8 cellular contexts compared by ENCODE assay signal in genomic region chr10:71836594-71836970, GRCh38. TPM values are rescaled to one million over a fixed set of nuclear protein-coding genes. Genes with fewer than 3 reads are reported as not detected.
A peak's percentile ranks its signal among the peaks of the same experiment; 100 is the strongest.
DNase-seq lines count a peak whose midpoint lies in the region; ATAC-seq and TF ChIP-seq lines count a peak whose summit lies in the region.

No MANE protein-coding gene starts in this region.

- H3K4me3 Mint-ChIP-seq in T-helper 17 cell = no peak overlapping the region

- no peaks in the 10 kb centered on the region for H3K27me3 ChIP-seq in BE2C
- H3K27me3 ChIP-seq in layer of hippocampus (ENCODE audit: control insufficient read depth, insufficient read depth, low read length) = no peaks in the 10 kb centered on the region

- H3K36me3 Mint-ChIP-seq in T-helper 17 cell (ENCODE audit: low read depth) = peaks cover 8% of the 10 kb centered on the region

- H3K36me3 ChIP-seq in BE2C = peaks cover 29% of the 10 kb centered on the region

- no peaks in the 10 kb centered on the region for H3K27me3 Mint-ChIP-seq in T-helper 17 cell

- H3K4me3 ChIP-seq in BE2C (ENCODE audit: low read depth, low read length) = peak overlapping the region; percentile 27

- ATAC-seq in GM21717 (IDR thresholded peaks at IDR 0.05; ENCODE audit: unreplicated experiment) (peak; percentile 20), T-helper 17 cell (no peak), GM18517 (IDR thresholded peaks at IDR 0.05; ENCODE audit: unreplicated experiment) (no peak)

- H3K27ac Mint-ChIP-seq in T-helper 17 cell = peak overlapping the region; percentile 85

- no peak for TF ChIP-seq CTCF in BE2C (IDR thresholded peaks at IDR 0.05; ENCODE audit: low read depth, low read length)

- H3K27ac ChIP-seq in layer of hippocampus (ENCODE audit: low read depth, low read length) = peak overlapping the region; percentile 89

- DNase-seq in BE2C = no peak
- DNase-seq in T-helper 17 cell = no peak
- no peak for DNase-seq in hippocampal formation (lab: John Stamatoyannopoulos, UW)
- no peak for DNase-seq in NCI-H524 (lab: John Stamatoyannopoulos, UW)
- DNase-seq in D341Med (ENCODE audit: low spot score) = no peak

- H3K4me1 ChIP-seq in BE2C = peaks cover 46% of the 10 kb centered on the region

- peaks cover 45% of the 10 kb centered on the region for H3K4me1 Mint-ChIP-seq in T-helper 17 cell

- no peaks in the 10 kb centered on the region for H3K9me3 ChIP-seq in BE2C
- no peaks in the 10 kb centered on the region for H3K9me3 ChIP-seq in T-helper 17 cell (ENCODE audit: control insufficient read depth, low read length, poor library complexity, severe bottlenecking)

RNA-seq across cellular contexts. Expression of gene PSAP, which starts 14.5 kb away (rescaled TPM):
- polyA plus RNA-seq in BE2C (2012; ENCODE audit: insufficient read depth, insufficient read length, low read depth) = 1,064 TPM
- total RNA-seq in T-helper 17 cell = 100 to 1,000 TPM; 225 to 235 TPM
